33 cellular contexts compared by ENCODE assay signal in the genomic region with DNA sequence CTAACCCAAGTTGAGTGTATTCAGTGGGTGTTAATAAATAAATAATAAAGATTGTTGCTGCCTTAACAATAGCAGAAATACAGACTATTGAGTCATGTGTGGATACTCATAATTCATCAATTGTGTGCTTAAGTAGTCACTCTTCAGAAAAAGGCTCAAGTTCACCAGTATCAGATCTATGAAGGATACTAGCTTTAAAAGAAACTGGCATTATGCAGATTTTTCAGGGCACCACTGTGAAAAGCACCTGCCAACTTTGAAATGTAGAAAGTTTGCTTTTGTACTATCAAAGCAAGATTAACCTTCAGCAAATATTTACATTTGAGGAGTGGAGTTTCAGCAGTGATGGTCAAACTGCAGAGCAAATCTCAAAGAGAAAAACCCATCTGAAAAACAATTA. TPM values are rescaled to one million over a fixed set of nuclear protein-coding genes. Genes with fewer than 3 reads are reported as not detected.
A peak's percentile ranks its signal among the peaks of the same experiment; 100 is the strongest.
DNase-seq lines count a peak whose midpoint lies in the region; ATAC-seq and TF ChIP-seq lines count a peak whose summit lies in the region.
"Had no signal": no experiment of that assay in that cellular context is flagged by ENCODE, and none has a peak within 500 bp of the region (broad histone marks: within the 10 kb centered on the region; RNA-seq: fewer than 3 reads in every experiment).

No MANE protein-coding gene starts in this region.

- H3K9me2 ChIP-seq in PC-3 (replicated peaks; ENCODE audit: low read length), result no peaks in the 10 kb centered on the region

- peak; percentile 16 for DNase-seq in LoVo (ENCODE audit: low spot score)
- peak; percentile 92 for DNase-seq in PC-3
- no peak for DNase-seq in right lobe of liver
- DNase-seq in stimulated activated CD4-positive, alpha-beta T cell treated with anti-CD3 and anti-CD28 coated beads, Interleukin-12 subunit alpha, Interleukin-12 subunit beta, amount 100 ng/mL, for 4 hours, result no peak
- no peak for DNase-seq in substantia nigra (lab: John Stamatoyannopoulos, UW)
- no peak for DNase-seq in amniotic stem cell (lab: John Stamatoyannopoulos, UW)
- DNase-seq: activated CD4-positive, alpha-beta memory T cell treated with anti-CD3 and anti-CD28 coated beads, Interleukin-2, amount 10 ng/mL, durations not matched to agents 7 days and 5 days; activated CD8-positive, alpha-beta memory T cell treated with anti-CD3 and anti-CD28 coated beads, Interleukin-2, amount 50 U/mL, for 4 hours; activated naive CD4-positive, alpha-beta T cell; activated naive CD8-positive, alpha-beta T cell treated with anti-CD3 and anti-CD28 coated beads, Interleukin-2, amount 50 U/mL, for 24 hours; caudate nucleus; cortex of kidney; DND-41; effector memory CD4-positive, alpha-beta T cell; GF-D8; IMR-90; mesendoderm; NCI-H187 treated with DMSO at 0.1 percent for 48 hours; NCI-H2227 treated with DMSO at 0.1 percent for 48 hours; retina; small intestine; stimulated activated naive CD8-positive, alpha-beta T cell treated with anti-CD3 and anti-CD28 coated beads, Interleukin-15, Interleukin-2, amounts not matched to agents 100 U/mL and 50 U/mL, for 24 hours; T-helper 17 cell had no signal

- TF ChIP-seq POLR2A in right lobe of liver (IDR thresholded peaks at IDR 0.05), result no peak

- ATAC-seq in PC-3 (peak; percentile 51), right lobe of liver (peak; percentile 69 to 86 (median 82))
- ATAC-seq: activated naive CD8-positive, alpha-beta T cell treated with anti-CD3 and anti-CD28 coated beads, Interleukin-2, amount 50 U/mL, for 24 hours; HCT116; Right ventricle myocardium inferior; stimulated activated naive CD8-positive, alpha-beta T cell treated with anti-CD3 and anti-CD28 coated beads, Interleukin-15, Interleukin-2, amounts not matched to agents 100 U/mL and 50 U/mL, for 24 hours; T-helper 17 cell had no signal

- H3K79me2 ChIP-seq in PC-3 (ENCODE audit: low read length), result no peaks in the 10 kb centered on the region
- H3K79me2 ChIP-seq: parathyroid adenoma had no signal

- intact Hi-C loops in PC-3 (cut with micrococcal nuclease) (loop anchor here (2.0 kb wide), 1 partner anchor 14 kb away; no protein-coding TSS in a partner anchor), right lobe of liver (cut with DNase I) (no loop called here)

- H3F3A ChIP-seq in PC-3 (ENCODE audit: low read length, unreplicated experiment), result peaks cover 25% of the 10 kb centered on the region

- H3K4me3 ChIP-seq in PC-3 (ENCODE audit: low read length) (peak overlapping the region; percentile 4; the same call in 1 of the 2 replicates), right lobe of liver (no peak overlapping the region)
- H3K4me3 ChIP-seq: BLaER1 treated with 17β-estradiol and CSF1 and Interleukin-3, amounts not matched to agents 10 nM and 100 nM; neural progenitor cell; thoracic aorta had no signal

- no TSS peak for BruUV-seq in PC-3 (replicated peaks; lab: Mats Ljungman, UMichigan)

- no peak overlapping the region for H2AFZ ChIP-seq in PC-3 (ENCODE audit: low read length)
- H2AFZ ChIP-seq: neural progenitor cell, parathyroid adenoma had no signal

- H3K4me2 ChIP-seq in PC-3 (ENCODE audit: low read length), result peak overlapping the region; percentile 62
- H3K4me2 ChIP-seq: neural progenitor cell had no signal

- peaks cover 60% of the 10 kb centered on the region for H3K4me1 ChIP-seq in PC-3 (ENCODE audit: insufficient read depth, low read length)
- peaks cover 0 to 4% (median 0%) of the 10 kb centered on the region in 4 donors for H3K4me1 ChIP-seq in right lobe of liver
- H3K4me1 ChIP-seq: neural progenitor cell had no signal

- H3K36me3 ChIP-seq in PC-3 (ENCODE audit: low read depth, low read length) (no peaks in the 10 kb centered on the region), right lobe of liver (no peaks in the 10 kb centered on the region)
- H3K36me3 ChIP-seq: BLaER1 treated with 17β-estradiol and CSF1 and Interleukin-3, amounts not matched to agents 10 nM and 100 nM; neural progenitor cell; thoracic aorta had no signal

- TF ChIP-seq CTCF in C4-2B (conservative IDR thresholded peaks at IDR 0.05) (no peak), PC-3 (conservative IDR thresholded peaks at IDR 0.05; ENCODE audit: low read depth, low read length) (no peak), right lobe of liver (IDR thresholded peaks at IDR 0.05) (no peak)

- H4K20me1 ChIP-seq in PC-3 (ENCODE audit: low read length), result no peaks in the 10 kb centered on the region
- H4K20me1 ChIP-seq: BLaER1 treated with 17β-estradiol and CSF1 and Interleukin-3, amounts not matched to agents 10 nM and 100 nM had no signal

- H3K27me3 ChIP-seq in PC-3 (ENCODE audit: low read length) (no peaks in the 10 kb centered on the region), right lobe of liver (no peaks in the 10 kb centered on the region)
- H3K27me3 ChIP-seq: BLaER1 treated with 17β-estradiol and CSF1 and Interleukin-3, amounts not matched to agents 10 nM and 100 nM; neural progenitor cell had no signal

- H3K27ac ChIP-seq in C4-2B (peak overlapping the region; percentile 78; the same call in 1 of the 2 replicates), PC-3 (ENCODE audit: low read length) (peak overlapping the region; percentile 96), right lobe of liver (no peak overlapping the region), substantia nigra (ENCODE audit: low read depth, low read length, poor library complexity, severe bottlenecking) (no peak overlapping the region)
- H3K27ac ChIP-seq: BLaER1 treated with 17β-estradiol and CSF1 and Interleukin-3, amounts not matched to agents 10 nM and 100 nM; neural progenitor cell; parathyroid adenoma; thoracic aorta had no signal

- CTCF ChIA-PET in PC-3 (lab: Charles Lee), result interaction anchor here (0.6 kb wide), 1 partner anchor 17 kb away, joined by 4 read pairs; no protein-coding TSS in a partner anchor

- H3K9ac ChIP-seq in PC-3 (ENCODE audit: low read length), result peak overlapping the region; percentile 49
- H3K9ac ChIP-seq: BLaER1 treated with 17β-estradiol and CSF1 and Interleukin-3, amounts not matched to agents 10 nM and 100 nM; neural progenitor cell; parathyroid adenoma had no signal

- no peaks in the 10 kb centered on the region for H3K9me3 ChIP-seq in PC-3 (ENCODE audit: low read length)
- no peaks in the 10 kb centered on the region for H3K9me3 ChIP-seq in right lobe of liver

- POLR2A ChIA-PET in PC-3 (lab: Charles Lee; ENCODE audit: unreplicated experiment), result interaction anchor here (0.6 kb wide), 1 partner anchor 22 kb away, joined by 3 read pairs; no protein-coding TSS in a partner anchor

RNA-seq across cellular contexts. Expression of gene SYTL2, which starts 20.1 kb away (rescaled TPM):
- total RNA-seq in PC-3 (2014; rRNA removed), result 51.7 and 57.1 TPM in 2 replicates
- 10 to 100 TPM in 2 of 6 experiments, 1 to 10 TPM in 4; 4.2 to 14.9 (median 8.7) TPM for total RNA-seq in right lobe of liver

RNA-seq across cellular contexts. Expression of gene CCDC83, which starts 24.1 kb away (rescaled TPM):
- total RNA-seq in PC-3 (2014; rRNA removed) (0.22 TPM in 1 of 2 replicates, not detected in the other), right lobe of liver (not detected)
- total RNA-seq: activated CD4-positive, alpha-beta memory T cell treated with anti-CD3 and anti-CD28 coated beads, Interleukin-2, amount 10 ng/mL, durations not matched to agents 7 days and 5 days; epithelial cell of proximal tubule; glomerular endothelial cell; IMR-90; myocyte; Right ventricle myocardium inferior; thoracic aorta had no signal

Comparison
In these comparisons a context has a peak if more than half of its experiments do, and no peak if none do; other contexts are left out.
1. H3K27ac ChIP-seq: peak in C4-2B (single experiment) and PC-3 (single experiment); none in right lobe of liver (0 of 3) and substantia nigra (single experiment).
2. DNase-seq: peak in LoVo (single experiment) and PC-3 (single experiment); none in right lobe of liver (0 of 3), stimulated activated CD4-positive, alpha-beta T cell treated with anti-CD3 and anti-CD28 coated beads, Interleukin-12 subunit alpha, Interleukin-12 subunit beta, amount 100 ng/mL, for 4 hours (single experiment), substantia nigra (0 of 49) and amniotic stem cell (single experiment).